1 cellular context compared by ENCODE assay signal in genomic region chr6:136792945-136793289, GRCh38.
TF ChIP-seq lines count a peak whose summit lies in the region.

No MANE protein-coding gene starts in this region.

TF ChIP-seq in GM12878, 131 proteins besides CTCF, POLR2A, EP300 and RAD21 (continued from another document and continues in another):
- TF ChIP-seq ZNF687 (IDR thresholded peaks at IDR 0.05) (no peak), CHD1 (IDR thresholded peaks at IDR 0.05; ENCODE audit: low read depth, low read length) (no peak), SUZ12 (IDR thresholded peaks at IDR 0.05; ENCODE audit: unreplicated experiment) (no peak), KAT2A (conservative IDR thresholded peaks at IDR 0.05; ENCODE audit: control insufficient read depth, low read depth, low read length) (no peak), NRF1 (conservative IDR thresholded peaks at IDR 0.05; ENCODE audit: low read depth, low read length) (0 out of 2 replicates have a peak, but pooled peaks have one; percentile 5), SPI1 (IDR thresholded peaks at IDR 0.05; ENCODE audit: borderline replicate concordance, insufficient read depth, low read depth, low read length) (no peak), ZNF622 (IDR thresholded peaks at IDR 0.05) (no peak), MTA3 (IDR thresholded peaks at IDR 0.05; ENCODE audit: borderline replicate concordance, low read length) (no peak), MLLT1 (IDR thresholded peaks at IDR 0.05) (peak; percentile 72), ZNF24 (IDR thresholded peaks at IDR 0.05) (no peak), USF2 (IDR thresholded peaks at IDR 0.05; ENCODE audit: borderline replicate concordance, low read depth, low read length) (no peak), SMC3 (IDR thresholded peaks at IDR 0.05; ENCODE audit: borderline replicate concordance, low read length) (peak; percentile 78), CBFB (IDR thresholded peaks at IDR 0.05; ENCODE audit: low read depth) (no peak), NFIC (IDR thresholded peaks at IDR 0.05; ENCODE audit: low read depth, low read length) (no peak), IRF4 (IDR thresholded peaks at IDR 0.05; ENCODE audit: low read depth, low read length) (no peak), REST (IDR thresholded peaks at IDR 0.05; ENCODE audit: low read depth, low read length) (no peak), IRF5 (IDR thresholded peaks at IDR 0.05; ENCODE audit: borderline replicate concordance) (no peak), SIX5 (IDR thresholded peaks at IDR 0.05; ENCODE audit: low read depth, low read length, severe bottlenecking) (no peak), SMAD1 (IDR thresholded peaks at IDR 0.05; ENCODE audit: low read depth, partially characterized antibody) (no peak), RCOR1 (conservative IDR thresholded peaks at IDR 0.05; ENCODE audit: low read depth, low read length) (no peak), ETV6 (conservative IDR thresholded peaks at IDR 0.05 in 1 of 2, IDR thresholded peaks at IDR 0.05 in 1 of 2; ENCODE audit: borderline replicate concordance in 1 of 2, low read depth in 1 of 2) (no peak), JUNB (IDR thresholded peaks at IDR 0.05) (no peak; the same call in 1 of the 2 replicates), POLR2AphosphoS5 (IDR thresholded peaks at IDR 0.05; ENCODE audit: low read length) (peak; percentile 44), FOS (IDR thresholded peaks at IDR 0.05; ENCODE audit: borderline replicate concordance, extremely low read depth, insufficient read length) (no peak), E2F8 (IDR thresholded peaks at IDR 0.05; ENCODE audit: low read depth, partially characterized antibody) (no peak), RUNX3 (IDR thresholded peaks at IDR 0.05; ENCODE audit: low read length) (no peak), NR2C2 (IDR thresholded peaks at IDR 0.05; ENCODE audit: borderline replicate concordance, control insufficient read depth, insufficient read length, low read depth) (no peak), NFXL1 (IDR thresholded peaks at IDR 0.05; ENCODE audit: borderline replicate concordance) (no peak), HCFC1 (IDR thresholded peaks at IDR 0.05; ENCODE audit: low read length) (no peak; the same call in 1 of the 2 replicates), ZNF217 (IDR thresholded peaks at IDR 0.05) (peak; percentile 14; the same call in 1 of the 2 replicates), PKNOX1 (IDR thresholded peaks at IDR 0.05) (no peak), IKZF1 (conservative IDR thresholded peaks at IDR 0.05) (no peak), BCL3 (IDR thresholded peaks at IDR 0.05; ENCODE audit: borderline replicate concordance, insufficient read depth, low read depth, low read length, poor library complexity, severe bottlenecking) (no peak), CEBPB (IDR thresholded peaks at IDR 0.05; ENCODE audit: borderline replicate concordance in 1 of 2, low read depth in 2 of 2, low read length in 2 of 2) (no peak), ZBTB40 (IDR thresholded peaks at IDR 0.05; ENCODE audit: borderline replicate concordance) (no peak), STAT1 (conservative IDR thresholded peaks at IDR 0.05) (no peak), FOXM1 (IDR thresholded peaks at IDR 0.05; ENCODE audit: low read depth, low read length) (no peak; the same call in 1 of the 2 replicates), MEF2A (IDR thresholded peaks at IDR 0.05; ENCODE audit: insufficient read depth, low read depth, low read length) (no peak), NFYA (IDR thresholded peaks at IDR 0.05; ENCODE audit: borderline replicate concordance, low read depth, low read length) (no peak)
